ENCODE assay signal across 6 cellular contexts in genomic region chr17:7323731-7324437, GRCh38. TPM values are rescaled to one million over a fixed set of nuclear protein-coding genes. Genes with fewer than 3 reads are reported as not detected.
DNase-seq lines count a peak whose midpoint lies in the region; ATAC-seq and TF ChIP-seq lines count a peak whose summit lies in the region.

No MANE protein-coding gene starts in this region.

- no peak overlapping the region for H3K4me3 ChIP-seq in DND-41 (ENCODE audit: low read depth in 1 of 2, low read length in 2 of 2)

- TF ChIP-seq CTCF in DND-41 (IDR thresholded peaks at IDR 0.05; ENCODE audit: borderline replicate concordance, extremely low read depth, low read length, poor library complexity, severe bottlenecking) = peak; percentile 67

- peak; percentile 33 for DNase-seq in DND-41
- DNase-seq in UCSD-AML1 (lab: John Stamatoyannopoulos, UW; ENCODE audit: unreplicated experiment) = peak; percentile 48
- peak; percentile 47 for DNase-seq in stimulated activated CD4-positive, alpha-beta T cell treated with anti-CD3 and anti-CD28 coated beads, Interleukin-1b, Interleukin-23, amount 100 ng/mL, for 48 hours

- H3K27ac ChIP-seq in DND-41 (ENCODE audit: low read length) = no peak overlapping the region

- H3K27me3 ChIP-seq in DND-41 (ENCODE audit: insufficient read depth, low read length, poor library complexity) = no peaks in the 10 kb centered on the region

- H3K9ac ChIP-seq in DND-41 (ENCODE audit: low read depth, low read length) = no peak overlapping the region

- no peak overlapping the region for H2AFZ ChIP-seq in DND-41 (ENCODE audit: low read depth, low read length)

- no peaks in the 10 kb centered on the region; the same call in 1 of the 2 replicates for H4K20me1 ChIP-seq in DND-41 (ENCODE audit: insufficient read depth, low read length)

- H3K79me2 ChIP-seq in DND-41 (ENCODE audit: insufficient read depth, low read length) = peaks cover 22% of the 10 kb centered on the region

- H3K4me1 ChIP-seq in DND-41 (ENCODE audit: insufficient read depth, low read length) = peaks cover 20% of the 10 kb centered on the region

- peaks cover 79% of the 10 kb centered on the region for H3K36me3 ChIP-seq in DND-41 (ENCODE audit: insufficient read depth, low read length)

- H3K9me3 ChIP-seq in DND-41 (ENCODE audit: insufficient read depth, low read length, severe bottlenecking) = no peaks in the 10 kb centered on the region

- no peak overlapping the region for H3K4me2 ChIP-seq in DND-41 (ENCODE audit: insufficient read depth, low read length)

- peak; percentile 17; the same call in 1 of the 3 replicates for ATAC-seq in DND-41 (ENCODE audit: insufficient read depth, low read depth)
- ATAC-seq in esophagus mucosa = peak; percentile 30
- no peak for ATAC-seq in GM19324 (IDR thresholded peaks at IDR 0.05; ENCODE audit: low FRiP score, unreplicated experiment)
- no peak for ATAC-seq in HG03432 (IDR thresholded peaks at IDR 0.05; ENCODE audit: unreplicated experiment)

RNA-seq across cellular contexts. Expression of gene NEURL4, which starts 5.3 kb away (rescaled TPM):
- total RNA-seq in esophagus mucosa = 13.5 TPM

RNA-seq across cellular contexts. Expression of gene GPS2, which starts 8.7 kb away (rescaled TPM):
- total RNA-seq in esophagus mucosa = 38.9 TPM

RNA-seq across cellular contexts. Expression of gene ACAP1, which starts 12.4 kb away (rescaled TPM):
- total RNA-seq in esophagus mucosa = 3.8 TPM

RNA-seq across cellular contexts. Expression of gene EIF5A, which starts 16.5 kb away (rescaled TPM):
- total RNA-seq in esophagus mucosa = 623 TPM

RNA-seq across cellular contexts. Expression of gene KCTD11, which starts 28.1 kb away (rescaled TPM):
- total RNA-seq in esophagus mucosa = 32.9 TPM

Comparison
In these comparisons a context has a peak if more than half of its experiments do, and no peak if none do; other contexts are left out.
1. ATAC-seq: peak in DND-41 (single experiment) and esophagus mucosa (single experiment); none in GM19324 (single experiment) and HG03432 (single experiment).
2. Peak in every context shown above with its lines, with median percentiles within 50 percentile points of each other: DNase-seq.